1 cellular context compared by ENCODE assay signal in the genomic region with DNA sequence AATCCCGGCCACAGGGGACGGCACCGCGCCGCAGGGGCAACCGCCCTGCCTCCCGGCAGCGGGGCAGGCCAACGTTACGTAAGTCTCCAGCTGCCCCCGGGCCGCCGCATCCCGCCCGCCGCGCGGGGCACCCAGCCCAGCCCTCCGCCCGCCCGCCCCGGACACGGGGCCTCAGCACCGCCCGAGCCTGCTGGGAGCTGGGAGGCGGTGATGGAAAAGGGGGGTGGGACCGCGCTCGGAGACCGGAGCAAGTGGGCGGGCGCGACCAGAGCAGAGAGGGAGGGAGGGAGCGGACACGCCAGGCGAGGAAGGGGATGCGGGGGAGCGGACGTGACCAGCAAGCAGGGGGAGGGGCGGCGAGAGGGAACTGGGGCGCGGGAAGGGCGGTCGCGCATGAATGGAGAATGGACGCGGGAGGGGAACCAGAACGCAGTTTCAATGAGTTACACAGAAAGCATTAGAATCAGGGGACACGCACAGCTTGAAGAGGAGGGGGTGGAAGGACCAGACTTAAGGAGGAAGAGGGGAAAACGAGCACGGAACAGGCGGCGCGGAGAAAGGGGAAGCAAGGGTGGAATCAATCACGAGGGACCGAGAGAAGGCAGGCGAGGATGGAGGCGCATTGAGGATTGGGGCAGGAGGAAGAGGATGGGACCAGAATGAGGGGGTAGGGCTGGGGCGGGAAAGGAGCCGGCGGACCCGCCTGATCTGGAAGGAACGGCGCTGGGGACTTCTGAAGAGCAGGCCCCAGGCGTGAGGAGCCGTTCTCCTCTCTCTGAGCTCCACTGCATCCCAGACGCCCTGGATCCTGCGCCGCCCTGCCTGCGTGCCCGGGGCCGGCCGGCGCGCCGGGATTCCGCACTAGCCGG.
TF ChIP-seq lines count a peak whose summit lies in the region.

No MANE protein-coding gene starts in this region.

TF ChIP-seq in SK-N-SH, 30 proteins besides CTCF, POLR2A, EP300 and RAD21 (continued from another document):
- TF ChIP-seq REST (IDR thresholded peaks at IDR 0.05; ENCODE audit: low read depth, low read length), result peak; percentile 18
- no peak for TF ChIP-seq FOSL2 (IDR thresholded peaks at IDR 0.05; ENCODE audit: borderline replicate concordance, low read depth)
- peak; percentile 90 for TF ChIP-seq CHD2 (IDR thresholded peaks at IDR 0.05; ENCODE audit: low read length, partially characterized antibody)
- TF ChIP-seq MXI1 (IDR thresholded peaks at IDR 0.05; ENCODE audit: low read depth, low read length), result peak; percentile 16; the same call in 1 of the 2 replicates
- TF ChIP-seq, protein P1, sequence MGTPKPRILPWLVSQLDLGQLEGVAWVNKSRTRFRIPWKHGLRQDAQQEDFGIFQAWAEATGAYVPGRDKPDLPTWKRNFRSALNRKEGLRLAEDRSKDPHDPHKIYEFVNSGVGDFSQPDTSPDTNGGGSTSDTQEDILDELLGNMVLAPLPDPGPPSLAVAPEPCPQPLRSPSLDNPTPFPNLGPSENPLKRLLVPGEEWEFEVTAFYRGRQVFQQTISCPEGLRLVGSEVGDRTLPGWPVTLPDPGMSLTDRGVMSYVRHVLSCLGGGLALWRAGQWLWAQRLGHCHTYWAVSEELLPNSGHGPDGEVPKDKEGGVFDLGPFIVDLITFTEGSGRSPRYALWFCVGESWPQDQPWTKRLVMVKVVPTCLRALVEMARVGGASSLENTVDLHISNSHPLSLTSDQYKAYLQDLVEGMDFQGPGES (IDR thresholded peaks at IDR 0.05; ENCODE audit: low read depth, low read length), result no peak
- TF ChIP-seq, protein P2, sequence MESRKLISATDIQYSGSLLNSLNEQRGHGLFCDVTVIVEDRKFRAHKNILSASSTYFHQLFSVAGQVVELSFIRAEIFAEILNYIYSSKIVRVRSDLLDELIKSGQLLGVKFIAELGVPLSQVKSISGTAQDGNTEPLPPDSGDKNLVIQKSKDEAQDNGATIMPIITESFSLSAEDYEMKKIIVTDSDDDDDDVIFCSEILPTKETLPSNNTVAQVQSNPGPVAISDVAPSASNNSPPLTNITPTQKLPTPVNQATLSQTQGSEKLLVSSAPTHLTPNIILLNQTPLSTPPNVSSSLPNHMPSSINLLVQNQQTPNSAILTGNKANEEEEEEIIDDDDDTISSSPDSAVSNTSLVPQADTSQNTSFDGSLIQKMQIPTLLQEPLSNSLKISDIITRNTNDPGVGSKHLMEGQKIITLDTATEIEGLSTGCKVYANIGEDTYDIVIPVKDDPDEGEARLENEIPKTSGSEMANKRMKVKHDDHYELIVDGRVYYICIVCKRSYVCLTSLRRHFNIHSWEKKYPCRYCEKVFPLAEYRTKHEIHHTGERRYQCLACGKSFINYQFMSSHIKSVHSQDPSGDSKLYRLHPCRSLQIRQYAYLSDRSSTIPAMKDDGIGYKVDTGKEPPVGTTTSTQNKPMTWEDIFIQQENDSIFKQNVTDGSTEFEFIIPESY (IDR thresholded peaks at IDR 0.05; ENCODE audit: borderline replicate concordance, low read depth), result no peak
- no peak for TF ChIP-seq ELF1 (IDR thresholded peaks at IDR 0.05)
TF ChIP-seq in SK-N-SH: peak in this region for 6.
